1 cellular context compared by ENCODE assay signal in the genomic region with DNA sequence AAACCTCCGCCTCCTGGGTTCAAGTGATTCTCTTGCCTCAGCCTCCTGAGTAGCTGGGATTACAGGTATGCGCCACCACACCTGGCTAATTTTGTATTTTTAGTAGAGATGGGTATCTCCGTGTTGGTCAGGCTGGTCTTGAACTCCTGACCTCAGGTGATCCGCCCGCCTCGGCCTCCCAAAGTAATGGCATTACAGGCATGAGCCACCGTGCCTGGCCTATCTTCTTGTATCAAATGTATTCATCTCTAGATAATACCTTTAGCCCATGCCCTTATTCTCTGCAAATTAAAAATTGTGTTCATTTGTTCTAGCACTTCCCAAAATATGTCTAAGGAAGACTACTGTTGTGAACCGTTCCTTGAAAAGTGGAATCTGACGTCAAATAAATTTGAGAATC. TPM values are rescaled to one million over a fixed set of nuclear protein-coding genes. Genes with fewer than 3 reads are reported as not detected.
"Had no signal": no experiment of that assay in that cellular context is flagged by ENCODE, and none has a peak within 500 bp of the region (broad histone marks: within the 10 kb centered on the region; RNA-seq: fewer than 3 reads in every experiment).

No MANE protein-coding gene starts in this region.

RNA-seq across cellular contexts. Expression of a gene that starts 38.1 kb away (rescaled TPM):
- polyA plus RNA-seq: GM12878 had no signal
